Comparison of ENCODE assay signal across 1 cellular context in genomic region chr10:88838766-88839165, GRCh38.
TF ChIP-seq lines count a peak whose summit lies in the region.

No MANE protein-coding gene starts in this region.

TF ChIP-seq in H1, 55 proteins besides CTCF, POLR2A, EP300 and RAD21:
- no peak for TF ChIP-seq EZH2 (IDR thresholded peaks at IDR 0.05; ENCODE audit: low read depth, low read length, severe bottlenecking)
- no peak for TF ChIP-seq KDM4A (IDR thresholded peaks at IDR 0.05; ENCODE audit: low read depth, low read length, severe bottlenecking)
- TF ChIP-seq GABPA (IDR thresholded peaks at IDR 0.05; ENCODE audit: borderline replicate concordance, insufficient read depth, low read length): no peak
- TF ChIP-seq RBBP5 (IDR thresholded peaks at IDR 0.05; ENCODE audit: borderline replicate concordance, low read depth, low read length): no peak
- TF ChIP-seq SUZ12 (IDR thresholded peaks at IDR 0.05; ENCODE audit: low read length): no peak
- no peak for TF ChIP-seq SP4 (IDR thresholded peaks at IDR 0.05; ENCODE audit: low read length)
- no peak for TF ChIP-seq SAP30 (IDR thresholded peaks at IDR 0.05; ENCODE audit: insufficient read depth, insufficient replicate concordance, low read length)
- TF ChIP-seq HDAC2 (IDR thresholded peaks at IDR 0.05; ENCODE audit: borderline replicate concordance in 1 of 2, low read depth in 2 of 2, low read length in 2 of 2): no peak
- no peak for TF ChIP-seq TAF7 (optimal IDR thresholded peaks at IDR 0.05; ENCODE audit: borderline replicate concordance, low read depth, low read length)
- TF ChIP-seq E2F6 (IDR thresholded peaks at IDR 0.05): no peak
